ENCODE assay signal across 24 cellular contexts in genomic region chr2:126302043-126302442, GRCh38.
"Had no signal": no experiment of that assay in that cellular context is flagged by ENCODE, and none has a peak within 500 bp of the region (broad histone marks: within the 10 kb centered on the region; RNA-seq: fewer than 3 reads in every experiment).

No MANE protein-coding gene starts in this region.

- H3K27me3 ChIP-seq: esophagus squamous epithelium, neutrophil, pancreas, right lobe of liver, suprapubic skin, transverse colon, vagina had no signal

- DNase-seq: dermis blood vessel endothelial cell; effector memory CD4-positive, alpha-beta T cell; erythroblast; esophagus squamous epithelium; foreskin melanocyte; left colon; left ventricle myocardium superior; naive thymus-derived CD8-positive, alpha-beta T cell; pancreas; right lobe of liver; small intestine; stimulated activated CD4-positive, alpha-beta T cell treated with anti-CD3 and anti-CD28 coated beads, Interleukin-12 subunit alpha, Interleukin-12 subunit beta, amount 100 ng/mL, for 4 hours; stimulated activated CD4-positive, alpha-beta T cell treated with anti-CD3 and anti-CD28 coated beads, Interleukin-1b, Interleukin-23, amount 100 ng/mL, for 48 hours; stimulated activated CD4-positive, alpha-beta T cell treated with anti-CD3 and anti-CD28 coated beads, Interleukin-4, amount 100 ng/mL, for 1 hour; stimulated activated CD8-positive, alpha-beta memory T cell treated with anti-CD3 and anti-CD28 coated beads, Interleukin-4, amount 100 ng/mL, for 48 hours; stimulated activated naive CD4-positive, alpha-beta T cell; stimulated activated naive CD8-positive, alpha-beta T cell treated with anti-CD3 and anti-CD28 coated beads, Interleukin-15, amount 100 ng/mL, for 72 hours; transverse colon had no signal

- H3K27ac ChIP-seq: coronary artery, esophagus squamous epithelium, neutrophil, pancreas, right lobe of liver, suprapubic skin, transverse colon, vagina had no signal

- H3K9me3 ChIP-seq: esophagus squamous epithelium, neutrophil, pancreas, right lobe of liver, suprapubic skin, transverse colon, vagina had no signal

- FAIRE-seq: endothelial cell of umbilical vein, pancreas, small intestine had no signal

- H3K36me3 ChIP-seq: esophagus squamous epithelium, neutrophil, pancreas, right lobe of liver, suprapubic skin, transverse colon, vagina had no signal

- H3K4me1 ChIP-seq: esophagus squamous epithelium, suprapubic skin, transverse colon, vagina had no signal

- ATAC-seq: left colon; left ventricle myocardium superior; naive thymus-derived CD8-positive, alpha-beta T cell; pancreas; right lobe of liver; stimulated activated naive CD8-positive, alpha-beta T cell treated with anti-CD3 and anti-CD28 coated beads, Interleukin-15, amount 100 ng/mL, for 72 hours had no signal

- H3K4me3 ChIP-seq: coronary artery, esophagus squamous epithelium, lung, pancreas, right lobe of liver, suprapubic skin, transverse colon, vagina had no signal
